In the genomic region with DNA sequence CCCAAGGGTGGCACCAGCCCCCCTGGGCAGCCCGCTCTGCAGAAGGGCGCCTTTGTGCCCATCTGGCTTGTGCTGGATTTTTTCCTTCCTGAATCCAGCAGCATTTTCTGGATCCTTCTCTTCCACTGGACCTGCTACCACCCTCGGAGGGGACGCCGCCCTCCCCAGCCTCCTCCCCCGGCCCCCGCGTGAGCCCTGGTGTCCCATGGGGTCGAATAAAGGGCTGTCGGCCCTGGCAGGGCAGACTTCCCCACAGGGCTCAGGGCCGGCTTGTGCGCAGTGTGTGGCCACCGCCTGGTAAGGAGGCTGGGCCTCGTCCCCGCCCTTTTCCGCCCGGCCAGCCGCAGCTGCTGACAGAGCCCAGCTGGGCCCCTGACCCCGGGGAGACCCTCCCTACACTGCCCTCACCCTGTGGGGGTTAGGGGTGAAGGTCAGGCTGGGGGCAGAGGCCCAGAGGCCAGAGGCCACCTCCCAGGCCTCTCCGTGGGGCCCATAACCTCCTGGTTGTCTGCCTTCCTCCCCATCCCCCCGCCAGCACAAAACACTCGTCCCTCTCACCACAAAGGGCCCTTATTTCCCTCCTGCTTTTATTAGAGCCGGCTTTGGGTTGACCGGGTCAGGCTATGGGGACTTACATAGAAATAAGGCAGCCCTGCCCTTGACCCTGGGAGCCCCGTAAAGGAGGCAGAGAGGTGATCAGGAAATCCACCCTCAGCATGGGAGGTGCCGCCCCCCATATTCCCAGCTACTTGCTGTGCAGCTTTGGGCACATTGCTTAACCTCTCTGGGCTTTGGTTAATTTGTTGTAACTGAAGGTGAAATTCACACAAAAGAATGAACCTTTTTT, we compare ENCODE assay signal across 1 cellular context.
TF ChIP-seq lines count a peak whose summit lies in the region.

No MANE protein-coding gene starts in this region.

TF ChIP-seq in HepG2, 621 proteins besides CTCF, POLR2A, EP300 and RAD21 (continued from another document and continues in another):
- TF ChIP-seq, protein P1, sequence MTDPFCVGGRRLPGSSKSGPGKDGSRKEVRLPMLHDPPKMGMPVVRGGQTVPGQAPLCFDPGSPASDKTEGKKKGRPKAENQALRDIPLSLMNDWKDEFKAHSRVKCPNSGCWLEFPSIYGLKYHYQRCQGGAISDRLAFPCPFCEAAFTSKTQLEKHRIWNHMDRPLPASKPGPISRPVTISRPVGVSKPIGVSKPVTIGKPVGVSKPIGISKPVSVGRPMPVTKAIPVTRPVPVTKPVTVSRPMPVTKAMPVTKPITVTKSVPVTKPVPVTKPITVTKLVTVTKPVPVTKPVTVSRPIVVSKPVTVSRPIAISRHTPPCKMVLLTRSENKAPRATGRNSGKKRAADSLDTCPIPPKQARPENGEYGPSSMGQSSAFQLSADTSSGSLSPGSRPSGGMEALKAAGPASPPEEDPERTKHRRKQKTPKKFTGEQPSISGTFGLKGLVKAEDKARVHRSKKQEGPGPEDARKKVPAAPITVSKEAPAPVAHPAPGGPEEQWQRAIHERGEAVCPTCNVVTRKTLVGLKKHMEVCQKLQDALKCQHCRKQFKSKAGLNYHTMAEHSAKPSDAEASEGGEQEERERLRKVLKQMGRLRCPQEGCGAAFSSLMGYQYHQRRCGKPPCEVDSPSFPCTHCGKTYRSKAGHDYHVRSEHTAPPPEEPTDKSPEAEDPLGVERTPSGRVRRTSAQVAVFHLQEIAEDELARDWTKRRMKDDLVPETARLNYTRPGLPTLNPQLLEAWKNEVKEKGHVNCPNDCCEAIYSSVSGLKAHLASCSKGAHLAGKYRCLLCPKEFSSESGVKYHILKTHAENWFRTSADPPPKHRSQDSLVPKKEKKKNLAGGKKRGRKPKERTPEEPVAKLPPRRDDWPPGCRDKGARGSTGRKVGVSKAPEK (CRISPR knock-in tag; IDR thresholded peaks at IDR 0.05; ENCODE audit: borderline replicate concordance): peak; percentile 92
- no peak for TF ChIP-seq NFATC3 (CRISPR knock-in tag; IDR thresholded peaks at IDR 0.05)
- TF ChIP-seq ATRX (CRISPR knock-in tag; IDR thresholded peaks at IDR 0.05; ENCODE audit: borderline replicate concordance): no peak
- TF ChIP-seq, protein P2, sequence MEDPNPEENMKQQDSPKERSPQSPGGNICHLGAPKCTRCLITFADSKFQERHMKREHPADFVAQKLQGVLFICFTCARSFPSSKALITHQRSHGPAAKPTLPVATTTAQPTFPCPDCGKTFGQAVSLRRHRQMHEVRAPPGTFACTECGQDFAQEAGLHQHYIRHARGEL (CRISPR knock-in tag; IDR thresholded peaks at IDR 0.05): peak; percentile 80; the same call in 1 of the 2 replicates
- TF ChIP-seq FOSL1 (CRISPR knock-in tag; IDR thresholded peaks at IDR 0.05; ENCODE audit: borderline replicate concordance): no peak
- peak; percentile 88; the same call in 1 of the 2 replicates for TF ChIP-seq ZFP41 (CRISPR knock-in tag; IDR thresholded peaks at IDR 0.05; ENCODE audit: borderline replicate concordance)
- TF ChIP-seq SMARCE1 (IDR thresholded peaks at IDR 0.05; ENCODE audit: borderline replicate concordance): no peak
- TF ChIP-seq SNAPC2 (CRISPR knock-in tag; IDR thresholded peaks at IDR 0.05): peak; percentile 80; the same call in 1 of the 2 replicates
- TF ChIP-seq ZNF737 (CRISPR knock-in tag; IDR thresholded peaks at IDR 0.05; ENCODE audit: borderline replicate concordance): no peak; the same call in 1 of the 2 replicates
- peak; percentile 99 for TF ChIP-seq ARNTL (CRISPR knock-in tag; IDR thresholded peaks at IDR 0.05)
- TF ChIP-seq, protein P3, sequence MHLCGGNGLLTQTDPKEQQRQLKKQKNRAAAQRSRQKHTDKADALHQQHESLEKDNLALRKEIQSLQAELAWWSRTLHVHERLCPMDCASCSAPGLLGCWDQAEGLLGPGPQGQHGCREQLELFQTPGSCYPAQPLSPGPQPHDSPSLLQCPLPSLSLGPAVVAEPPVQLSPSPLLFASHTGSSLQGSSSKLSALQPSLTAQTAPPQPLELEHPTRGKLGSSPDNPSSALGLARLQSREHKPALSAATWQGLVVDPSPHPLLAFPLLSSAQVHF (CRISPR knock-in tag; IDR thresholded peaks at IDR 0.05): no peak
- peak; percentile 20; the same call in 1 of the 2 replicates for TF ChIP-seq CHCHD3 (CRISPR knock-in tag; IDR thresholded peaks at IDR 0.05)
- TF ChIP-seq ARHGAP35 (CRISPR knock-in tag; IDR thresholded peaks at IDR 0.05; ENCODE audit: borderline replicate concordance): peak; percentile 96
- TF ChIP-seq MYC (CRISPR knock-in tag; IDR thresholded peaks at IDR 0.05; ENCODE audit: borderline replicate concordance): peak; percentile 96
- TF ChIP-seq, protein P4, sequence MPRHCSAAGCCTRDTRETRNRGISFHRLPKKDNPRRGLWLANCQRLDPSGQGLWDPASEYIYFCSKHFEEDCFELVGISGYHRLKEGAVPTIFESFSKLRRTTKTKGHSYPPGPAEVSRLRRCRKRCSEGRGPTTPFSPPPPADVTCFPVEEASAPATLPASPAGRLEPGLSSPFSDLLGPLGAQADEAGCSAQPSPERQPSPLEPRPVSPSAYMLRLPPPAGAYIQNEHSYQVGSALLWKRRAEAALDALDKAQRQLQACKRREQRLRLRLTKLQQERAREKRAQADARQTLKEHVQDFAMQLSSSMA (CRISPR knock-in tag; IDR thresholded peaks at IDR 0.05): peak; percentile 80; the same call in 1 of the 2 replicates
- TF ChIP-seq KLF16 (CRISPR knock-in tag; IDR thresholded peaks at IDR 0.05): peak in 1 of 2 experiments; percentile 98; a peak in 2 of 4 replicates
- no peak for TF ChIP-seq RFX5 (IDR thresholded peaks at IDR 0.05; ENCODE audit: low read depth, low read length)
- TF ChIP-seq SYNCRIP (IDR thresholded peaks at IDR 0.05; ENCODE audit: insufficient read depth, low read depth, low read length): no peak
- peak; percentile 70; the same call in 1 of the 2 replicates for TF ChIP-seq ZNF557 (CRISPR knock-in tag; IDR thresholded peaks at IDR 0.05)
- peak; percentile 100 for TF ChIP-seq HDAC1 (CRISPR knock-in tag; IDR thresholded peaks at IDR 0.05)
- no peak for TF ChIP-seq NONO (IDR thresholded peaks at IDR 0.05)
- TF ChIP-seq NONO (CRISPR knock-in tag; conservative IDR thresholded peaks at IDR 0.05): peak; percentile 100
- TF ChIP-seq, protein P5, sequence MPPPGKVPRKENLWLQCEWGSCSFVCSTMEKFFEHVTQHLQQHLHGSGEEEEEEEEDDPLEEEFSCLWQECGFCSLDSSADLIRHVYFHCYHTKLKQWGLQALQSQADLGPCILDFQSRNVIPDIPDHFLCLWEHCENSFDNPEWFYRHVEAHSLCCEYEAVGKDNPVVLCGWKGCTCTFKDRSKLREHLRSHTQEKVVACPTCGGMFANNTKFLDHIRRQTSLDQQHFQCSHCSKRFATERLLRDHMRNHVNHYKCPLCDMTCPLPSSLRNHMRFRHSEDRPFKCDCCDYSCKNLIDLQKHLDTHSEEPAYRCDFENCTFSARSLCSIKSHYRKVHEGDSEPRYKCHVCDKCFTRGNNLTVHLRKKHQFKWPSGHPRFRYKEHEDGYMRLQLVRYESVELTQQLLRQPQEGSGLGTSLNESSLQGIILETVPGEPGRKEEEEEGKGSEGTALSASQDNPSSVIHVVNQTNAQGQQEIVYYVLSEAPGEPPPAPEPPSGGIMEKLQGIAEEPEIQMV (CRISPR knock-in tag; IDR thresholded peaks at IDR 0.05; ENCODE audit: low read depth): peak; percentile 88; the same call in 1 of the 2 replicates
- peak; percentile 88; the same call in 1 of the 2 replicates for TF ChIP-seq ZSCAN9 (CRISPR knock-in tag; IDR thresholded peaks at IDR 0.05; ENCODE audit: borderline replicate concordance)
- TF ChIP-seq ZKSCAN1 (IDR thresholded peaks at IDR 0.05; ENCODE audit: low read length): no peak
- TF ChIP-seq, protein P6, sequence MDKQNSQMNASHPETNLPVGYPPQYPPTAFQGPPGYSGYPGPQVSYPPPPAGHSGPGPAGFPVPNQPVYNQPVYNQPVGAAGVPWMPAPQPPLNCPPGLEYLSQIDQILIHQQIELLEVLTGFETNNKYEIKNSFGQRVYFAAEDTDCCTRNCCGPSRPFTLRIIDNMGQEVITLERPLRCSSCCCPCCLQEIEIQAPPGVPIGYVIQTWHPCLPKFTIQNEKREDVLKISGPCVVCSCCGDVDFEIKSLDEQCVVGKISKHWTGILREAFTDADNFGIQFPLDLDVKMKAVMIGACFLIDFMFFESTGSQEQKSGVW (CRISPR knock-in tag; IDR thresholded peaks at IDR 0.05; ENCODE audit: borderline replicate concordance): no peak
- peak; percentile 99 for TF ChIP-seq HMG20A (CRISPR knock-in tag; IDR thresholded peaks at IDR 0.05; ENCODE audit: borderline replicate concordance)
- TF ChIP-seq NCOA1 (CRISPR knock-in tag; IDR thresholded peaks at IDR 0.05): peak; percentile 100
- TF ChIP-seq, protein P7, sequence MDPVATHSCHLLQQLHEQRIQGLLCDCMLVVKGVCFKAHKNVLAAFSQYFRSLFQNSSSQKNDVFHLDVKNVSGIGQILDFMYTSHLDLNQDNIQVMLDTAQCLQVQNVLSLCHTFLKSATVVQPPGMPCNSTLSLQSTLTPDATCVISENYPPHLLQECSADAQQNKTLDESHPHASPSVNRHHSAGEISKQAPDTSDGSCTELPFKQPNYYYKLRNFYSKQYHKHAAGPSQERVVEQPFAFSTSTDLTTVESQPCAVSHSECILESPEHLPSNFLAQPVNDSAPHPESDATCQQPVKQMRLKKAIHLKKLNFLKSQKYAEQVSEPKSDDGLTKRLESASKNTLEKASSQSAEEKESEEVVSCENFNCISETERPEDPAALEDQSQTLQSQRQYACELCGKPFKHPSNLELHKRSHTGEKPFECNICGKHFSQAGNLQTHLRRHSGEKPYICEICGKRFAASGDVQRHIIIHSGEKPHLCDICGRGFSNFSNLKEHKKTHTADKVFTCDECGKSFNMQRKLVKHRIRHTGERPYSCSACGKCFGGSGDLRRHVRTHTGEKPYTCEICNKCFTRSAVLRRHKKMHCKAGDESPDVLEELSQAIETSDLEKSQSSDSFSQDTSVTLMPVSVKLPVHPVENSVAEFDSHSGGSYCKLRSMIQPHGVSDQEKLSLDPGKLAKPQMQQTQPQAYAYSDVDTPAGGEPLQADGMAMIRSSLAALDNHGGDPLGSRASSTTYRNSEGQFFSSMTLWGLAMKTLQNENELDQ (CRISPR knock-in tag; IDR thresholded peaks at IDR 0.05; ENCODE audit: borderline replicate concordance): no peak
- TF ChIP-seq AHR (CRISPR knock-in tag; IDR thresholded peaks at IDR 0.05): peak; percentile 65; the same call in 1 of the 2 replicates
- peak; percentile 98 for TF ChIP-seq ISL2 (CRISPR knock-in tag; IDR thresholded peaks at IDR 0.05)
- TF ChIP-seq SP140L (CRISPR knock-in tag; IDR thresholded peaks at IDR 0.05; ENCODE audit: borderline replicate concordance): no peak
- peak; percentile 97; the same call in 1 of the 2 replicates for TF ChIP-seq AKAP8 (CRISPR knock-in tag; IDR thresholded peaks at IDR 0.05)
- peak; percentile 100 for TF ChIP-seq KDM3A (CRISPR knock-in tag; IDR thresholded peaks at IDR 0.05; ENCODE audit: low read depth)
- TF ChIP-seq, protein P8, sequence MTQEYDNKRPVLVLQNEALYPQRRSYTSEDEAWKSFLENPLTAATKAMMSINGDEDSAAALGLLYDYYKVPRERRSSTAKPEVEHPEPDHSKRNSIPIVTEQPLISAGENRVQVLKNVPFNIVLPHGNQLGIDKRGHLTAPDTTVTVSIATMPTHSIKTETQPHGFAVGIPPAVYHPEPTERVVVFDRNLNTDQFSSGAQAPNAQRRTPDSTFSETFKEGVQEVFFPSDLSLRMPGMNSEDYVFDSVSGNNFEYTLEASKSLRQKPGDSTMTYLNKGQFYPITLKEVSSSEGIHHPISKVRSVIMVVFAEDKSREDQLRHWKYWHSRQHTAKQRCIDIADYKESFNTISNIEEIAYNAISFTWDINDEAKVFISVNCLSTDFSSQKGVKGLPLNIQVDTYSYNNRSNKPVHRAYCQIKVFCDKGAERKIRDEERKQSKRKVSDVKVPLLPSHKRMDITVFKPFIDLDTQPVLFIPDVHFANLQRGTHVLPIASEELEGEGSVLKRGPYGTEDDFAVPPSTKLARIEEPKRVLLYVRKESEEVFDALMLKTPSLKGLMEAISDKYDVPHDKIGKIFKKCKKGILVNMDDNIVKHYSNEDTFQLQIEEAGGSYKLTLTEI (CRISPR knock-in tag; conservative IDR thresholded peaks at IDR 0.05): no peak
- TF ChIP-seq ZNF790 (CRISPR knock-in tag; IDR thresholded peaks at IDR 0.05; ENCODE audit: borderline replicate concordance): peak; percentile 66; the same call in 1 of the 2 replicates
- peak; percentile 84; the same call in 1 of the 2 replicates for TF ChIP-seq ZBTB8A (CRISPR knock-in tag; IDR thresholded peaks at IDR 0.05; ENCODE audit: borderline replicate concordance, low read depth)
- TF ChIP-seq ZNF225 (CRISPR knock-in tag; IDR thresholded peaks at IDR 0.05): peak; percentile 83; the same call in 1 of the 2 replicates
- TF ChIP-seq, protein P9, sequence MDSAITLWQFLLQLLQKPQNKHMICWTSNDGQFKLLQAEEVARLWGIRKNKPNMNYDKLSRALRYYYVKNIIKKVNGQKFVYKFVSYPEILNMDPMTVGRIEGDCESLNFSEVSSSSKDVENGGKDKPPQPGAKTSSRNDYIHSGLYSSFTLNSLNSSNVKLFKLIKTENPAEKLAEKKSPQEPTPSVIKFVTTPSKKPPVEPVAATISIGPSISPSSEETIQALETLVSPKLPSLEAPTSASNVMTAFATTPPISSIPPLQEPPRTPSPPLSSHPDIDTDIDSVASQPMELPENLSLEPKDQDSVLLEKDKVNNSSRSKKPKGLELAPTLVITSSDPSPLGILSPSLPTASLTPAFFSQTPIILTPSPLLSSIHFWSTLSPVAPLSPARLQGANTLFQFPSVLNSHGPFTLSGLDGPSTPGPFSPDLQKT (CRISPR knock-in tag; IDR thresholded peaks at IDR 0.05; ENCODE audit: borderline replicate concordance): no peak
- no peak for TF ChIP-seq ZNF780A (CRISPR knock-in tag; IDR thresholded peaks at IDR 0.05)
- TF ChIP-seq, protein P10, sequence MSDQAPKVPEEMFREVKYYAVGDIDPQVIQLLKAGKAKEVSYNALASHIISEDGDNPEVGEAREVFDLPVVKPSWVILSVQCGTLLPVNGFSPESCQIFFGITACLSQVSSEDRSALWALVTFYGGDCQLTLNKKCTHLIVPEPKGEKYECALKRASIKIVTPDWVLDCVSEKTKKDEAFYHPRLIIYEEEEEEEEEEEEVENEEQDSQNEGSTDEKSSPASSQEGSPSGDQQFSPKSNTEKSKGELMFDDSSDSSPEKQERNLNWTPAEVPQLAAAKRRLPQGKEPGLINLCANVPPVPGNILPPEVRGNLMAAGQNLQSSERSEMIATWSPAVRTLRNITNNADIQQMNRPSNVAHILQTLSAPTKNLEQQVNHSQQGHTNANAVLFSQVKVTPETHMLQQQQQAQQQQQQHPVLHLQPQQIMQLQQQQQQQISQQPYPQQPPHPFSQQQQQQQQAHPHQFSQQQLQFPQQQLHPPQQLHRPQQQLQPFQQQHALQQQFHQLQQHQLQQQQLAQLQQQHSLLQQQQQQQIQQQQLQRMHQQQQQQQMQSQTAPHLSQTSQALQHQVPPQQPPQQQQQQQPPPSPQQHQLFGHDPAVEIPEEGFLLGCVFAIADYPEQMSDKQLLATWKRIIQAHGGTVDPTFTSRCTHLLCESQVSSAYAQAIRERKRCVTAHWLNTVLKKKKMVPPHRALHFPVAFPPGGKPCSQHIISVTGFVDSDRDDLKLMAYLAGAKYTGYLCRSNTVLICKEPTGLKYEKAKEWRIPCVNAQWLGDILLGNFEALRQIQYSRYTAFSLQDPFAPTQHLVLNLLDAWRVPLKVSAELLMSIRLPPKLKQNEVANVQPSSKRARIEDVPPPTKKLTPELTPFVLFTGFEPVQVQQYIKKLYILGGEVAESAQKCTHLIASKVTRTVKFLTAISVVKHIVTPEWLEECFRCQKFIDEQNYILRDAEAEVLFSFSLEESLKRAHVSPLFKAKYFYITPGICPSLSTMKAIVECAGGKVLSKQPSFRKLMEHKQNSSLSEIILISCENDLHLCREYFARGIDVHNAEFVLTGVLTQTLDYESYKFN (CRISPR knock-in tag; conservative IDR thresholded peaks at IDR 0.05): peak; percentile 100
- peak; percentile 98 for TF ChIP-seq FOXC1 (CRISPR knock-in tag; IDR thresholded peaks at IDR 0.05; ENCODE audit: borderline replicate concordance)
- no peak; the same call in 1 of the 2 replicates for TF ChIP-seq ZNF720 (CRISPR knock-in tag; IDR thresholded peaks at IDR 0.05)
- TF ChIP-seq ZFAT (CRISPR knock-in tag; conservative IDR thresholded peaks at IDR 0.05): no peak
- peak; percentile 94 for TF ChIP-seq ZNF460 (CRISPR knock-in tag; IDR thresholded peaks at IDR 0.05; ENCODE audit: borderline replicate concordance)
